ENCODE assay signal across 15 cellular contexts in genomic region chr5:88226881-88227450, GRCh38. TPM values are rescaled to one million over a fixed set of nuclear protein-coding genes. Genes with fewer than 3 reads are reported as not detected.
DNase-seq lines count a peak whose midpoint lies in the region; ATAC-seq lines count a peak whose summit lies in the region.
"Had no signal": no experiment of that assay in that cellular context is flagged by ENCODE, and none has a peak within 500 bp of the region (broad histone marks: within the 10 kb centered on the region; RNA-seq: fewer than 3 reads in every experiment).

No MANE protein-coding gene starts in this region.

- no peaks in the 10 kb centered on the region for H3K27me3 Mint-ChIP-seq in activated CD8-positive, alpha-beta memory T cell treated with anti-CD3 and anti-CD28 coated beads, Interleukin-2, amount 10 ng/mL, durations not matched to agents 7 days and 5 days
- no peaks in the 10 kb centered on the region for H3K27me3 Mint-ChIP-seq in activated naive CD8-positive, alpha-beta T cell treated with anti-CD3 and anti-CD28 coated beads for 36 hours
- H3K27me3 Mint-ChIP-seq: activated CD4-positive, alpha-beta T cell treated with anti-CD3 and anti-CD28 coated beads, Interleukin-2, amount 10 ng/mL, durations not matched to agents 24 days and 14 days; activated naive CD8-positive, alpha-beta T cell treated with anti-CD3 and anti-CD28 coated beads, Interleukin-2, amount 50 U/mL, for 24 hours; dendritic cell treated with granulocyte-macrophage colony-stimulating factor and Interleukin-4, amounts not matched to agents 40 ng/mL and 50 ng/mL, for 4 days had no signal

- ATAC-seq in activated CD8-positive, alpha-beta memory T cell treated with anti-CD3 and anti-CD28 coated beads, Interleukin-2, amount 10 ng/mL, durations not matched to agents 7 days and 5 days, result peak; percentile 39
- ATAC-seq in GM21717 (IDR thresholded peaks at IDR 0.05; ENCODE audit: unreplicated experiment), result peak; percentile 79
- peak; percentile 72 for ATAC-seq in HG03139 (IDR thresholded peaks at IDR 0.05; ENCODE audit: unreplicated experiment)
- no peak for ATAC-seq in stimulated activated effector memory CD8-positive, alpha-beta T cell treated with anti-CD3 and anti-CD28 coated beads, Interleukin-12 subunit alpha, Interleukin-12 subunit beta, amount 100 ng/mL, for 72 hours
- ATAC-seq: A549; activated naive CD8-positive, alpha-beta T cell treated with anti-CD3 and anti-CD28 coated beads, Interleukin-2, amount 50 U/mL, for 24 hours; left lung had no signal

- H3K27ac Mint-ChIP-seq in activated CD8-positive, alpha-beta memory T cell treated with anti-CD3 and anti-CD28 coated beads, Interleukin-2, amount 10 ng/mL, durations not matched to agents 7 days and 5 days, result peak overlapping the region; percentile 72
- H3K27ac Mint-ChIP-seq in stimulated activated effector memory CD8-positive, alpha-beta T cell treated with anti-CD3 and anti-CD28 coated beads, Interleukin-12 subunit alpha, Interleukin-12 subunit beta, amount 100 ng/mL, for 72 hours, result peak overlapping the region; percentile 72
- H3K27ac Mint-ChIP-seq in activated naive CD8-positive, alpha-beta T cell treated with anti-CD3 and anti-CD28 coated beads for 36 hours, result no peak overlapping the region
- H3K27ac Mint-ChIP-seq: activated CD4-positive, alpha-beta T cell treated with anti-CD3 and anti-CD28 coated beads, Interleukin-2, amount 10 ng/mL, durations not matched to agents 24 days and 14 days; activated naive CD8-positive, alpha-beta T cell treated with anti-CD3 and anti-CD28 coated beads, Interleukin-2, amount 50 U/mL, for 24 hours; dendritic cell treated with granulocyte-macrophage colony-stimulating factor and Interleukin-4, amounts not matched to agents 40 ng/mL and 50 ng/mL, for 4 days had no signal

- no peaks in the 10 kb centered on the region for H3K9me3 Mint-ChIP-seq in activated CD8-positive, alpha-beta memory T cell treated with anti-CD3 and anti-CD28 coated beads, Interleukin-2, amount 10 ng/mL, durations not matched to agents 7 days and 5 days (ENCODE audit: low read depth)
- no peaks in the 10 kb centered on the region for H3K9me3 Mint-ChIP-seq in stimulated activated effector memory CD8-positive, alpha-beta T cell treated with anti-CD3 and anti-CD28 coated beads, Interleukin-12 subunit alpha, Interleukin-12 subunit beta, amount 100 ng/mL, for 72 hours
- H3K9me3 Mint-ChIP-seq in activated naive CD8-positive, alpha-beta T cell treated with anti-CD3 and anti-CD28 coated beads for 36 hours, result no peaks in the 10 kb centered on the region
- H3K9me3 Mint-ChIP-seq: activated CD4-positive, alpha-beta T cell treated with anti-CD3 and anti-CD28 coated beads, Interleukin-2, amount 10 ng/mL, durations not matched to agents 24 days and 14 days; activated naive CD8-positive, alpha-beta T cell treated with anti-CD3 and anti-CD28 coated beads, Interleukin-2, amount 50 U/mL, for 24 hours; dendritic cell treated with granulocyte-macrophage colony-stimulating factor and Interleukin-4, amounts not matched to agents 40 ng/mL and 50 ng/mL, for 4 days had no signal

- peaks cover 11% of the 10 kb centered on the region for H3K4me1 Mint-ChIP-seq in activated CD8-positive, alpha-beta memory T cell treated with anti-CD3 and anti-CD28 coated beads, Interleukin-2, amount 10 ng/mL, durations not matched to agents 7 days and 5 days
- H3K4me1 Mint-ChIP-seq in stimulated activated effector memory CD8-positive, alpha-beta T cell treated with anti-CD3 and anti-CD28 coated beads, Interleukin-12 subunit alpha, Interleukin-12 subunit beta, amount 100 ng/mL, for 72 hours, result no peaks in the 10 kb centered on the region
- peaks cover 3% of the 10 kb centered on the region for H3K4me1 Mint-ChIP-seq in activated naive CD8-positive, alpha-beta T cell treated with anti-CD3 and anti-CD28 coated beads for 36 hours

- DNase-seq in activated CD8-positive, alpha-beta memory T cell treated with anti-CD3 and anti-CD28 coated beads, Interleukin-2, amount 10 ng/mL, durations not matched to agents 7 days and 5 days, result no peak
- DNase-seq in activated CD8-positive, alpha-beta memory T cell treated with anti-CD3 and anti-CD28 coated beads, Interleukin-2, amount 50 U/mL, for 4 hours, result no peak
- no peak for DNase-seq in stimulated activated effector memory CD8-positive, alpha-beta T cell treated with anti-CD3 and anti-CD28 coated beads, Interleukin-12 subunit alpha, Interleukin-12 subunit beta, amount 100 ng/mL, for 72 hours (ENCODE audit: low spot score in 2 of 2)
- no peak for DNase-seq in NCI-H526 treated with DMSO at 0.1 percent for 48 hours (lab: John Stamatoyannopoulos, UW)
- DNase-seq in activated naive CD8-positive, alpha-beta T cell treated with anti-CD3 and anti-CD28 coated beads for 36 hours, result no peak
- no peak for DNase-seq in NK-92 treated with Interleukin-12 subunit alpha and Interleukin-12 subunit beta, amount 100 ng/mL, for 24 hours (lab: John Stamatoyannopoulos, UW)
- DNase-seq: activated CD4-positive, alpha-beta T cell treated with anti-CD3 and anti-CD28 coated beads, Interleukin-2, amount 10 ng/mL, durations not matched to agents 24 days and 14 days; activated naive CD8-positive, alpha-beta T cell treated with anti-CD3 and anti-CD28 coated beads, Interleukin-2, amount 50 U/mL, for 24 hours; foreskin melanocyte; left lung; stimulated activated CD4-positive, alpha-beta T cell treated with anti-CD3 and anti-CD28 coated beads, Interleukin-2, amount 100 ng/mL, for 24 hours had no signal

- CTCF ChIA-PET in activated CD8-positive, alpha-beta memory T cell treated with anti-CD3 and anti-CD28 coated beads, Interleukin-2, amount 10 ng/mL, durations not matched to agents 7 days and 5 days (lab: Charles Lee), result interaction anchor here (1.2 kb wide), 1 partner anchor 247 kb away, joined by 3 read pairs; no protein-coding TSS in a partner anchor

- peaks cover 20% of the 10 kb centered on the region for H3K36me3 Mint-ChIP-seq in activated CD8-positive, alpha-beta memory T cell treated with anti-CD3 and anti-CD28 coated beads, Interleukin-2, amount 10 ng/mL, durations not matched to agents 7 days and 5 days
- peaks cover 47% of the 10 kb centered on the region for H3K36me3 Mint-ChIP-seq in stimulated activated effector memory CD8-positive, alpha-beta T cell treated with anti-CD3 and anti-CD28 coated beads, Interleukin-12 subunit alpha, Interleukin-12 subunit beta, amount 100 ng/mL, for 72 hours
- H3K36me3 Mint-ChIP-seq in activated naive CD8-positive, alpha-beta T cell treated with anti-CD3 and anti-CD28 coated beads for 36 hours, result peaks cover 14% of the 10 kb centered on the region

- H3K4me3 Mint-ChIP-seq in activated CD8-positive, alpha-beta memory T cell treated with anti-CD3 and anti-CD28 coated beads, Interleukin-2, amount 10 ng/mL, durations not matched to agents 7 days and 5 days, result peak overlapping the region; percentile 40
- no peak overlapping the region for H3K4me3 Mint-ChIP-seq in stimulated activated effector memory CD8-positive, alpha-beta T cell treated with anti-CD3 and anti-CD28 coated beads, Interleukin-12 subunit alpha, Interleukin-12 subunit beta, amount 100 ng/mL, for 72 hours
- H3K4me3 Mint-ChIP-seq in activated naive CD8-positive, alpha-beta T cell treated with anti-CD3 and anti-CD28 coated beads for 36 hours, result no peak overlapping the region
- H3K4me3 Mint-ChIP-seq: activated CD4-positive, alpha-beta T cell treated with anti-CD3 and anti-CD28 coated beads, Interleukin-2, amount 10 ng/mL, durations not matched to agents 24 days and 14 days; activated naive CD8-positive, alpha-beta T cell treated with anti-CD3 and anti-CD28 coated beads, Interleukin-2, amount 50 U/mL, for 24 hours; dendritic cell treated with granulocyte-macrophage colony-stimulating factor and Interleukin-4, amounts not matched to agents 40 ng/mL and 50 ng/mL, for 4 days had no signal

RNA-seq across cellular contexts. Expression of gene TMEM161B, which starts 41.7 kb away (rescaled TPM):
- 10 to 100 TPM; 24.3 to 28.0 TPM for total RNA-seq in activated CD8-positive, alpha-beta memory T cell treated with anti-CD3 and anti-CD28 coated beads, Interleukin-2, amount 10 ng/mL, durations not matched to agents 7 days and 5 days
- 10 to 100 TPM; 21.0 to 22.0 TPM for total RNA-seq in activated naive CD8-positive, alpha-beta T cell treated with anti-CD3 and anti-CD28 coated beads for 36 hours
